ENCODE assay signal across 17 cellular contexts in the genomic region with DNA sequence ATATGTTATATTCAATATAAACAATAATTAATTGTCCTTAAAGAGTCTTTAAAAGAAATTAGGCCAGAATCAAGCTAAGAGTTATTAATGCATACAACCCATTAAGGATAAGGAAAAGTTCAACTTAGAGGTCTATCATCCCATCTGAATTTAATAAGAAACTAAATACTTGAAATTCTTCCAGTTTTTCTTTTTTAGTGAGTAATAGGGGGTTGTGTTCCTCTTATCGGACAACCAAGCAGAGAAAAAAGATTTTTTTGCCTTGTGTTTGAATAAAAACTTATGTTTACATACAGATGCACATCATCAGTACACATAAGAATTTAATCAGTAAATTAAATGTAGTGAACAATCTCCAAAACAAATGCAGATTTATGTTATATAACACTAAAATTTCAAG.
"Had no signal": no experiment of that assay in that cellular context is flagged by ENCODE, and none has a peak within 500 bp of the region (broad histone marks: within the 10 kb centered on the region; RNA-seq: fewer than 3 reads in every experiment).

No MANE protein-coding gene starts in this region.

- H3K27me3 ChIP-seq: brain microvascular endothelial cell, foreskin keratinocyte, right atrium auricular region, transverse colon had no signal

- H3K9me3 ChIP-seq: right atrium auricular region, transverse colon had no signal

- H3K4me3 ChIP-seq: right atrium auricular region, transverse colon had no signal

- DNase-seq: activated CD4-positive, alpha-beta T cell treated with anti-CD3 and anti-CD28 coated beads, Interleukin-2, amount 10 ng/mL, durations not matched to agents 7 days and 5 days; activated CD4-positive, CD25-positive, alpha-beta regulatory T cell; activated CD8-positive, alpha-beta memory T cell treated with anti-CD3 and anti-CD28 coated beads, Interleukin-2, amount 50 U/mL, for 48 hours; activated gamma-delta T cell; activated T-cell treated with anti-CD3 and anti-CD28 coated beads, Interleukin-2, amount 50 U/mL, for 72 hours; brain microvascular endothelial cell; effector memory CD8-positive, alpha-beta T cell; foreskin keratinocyte; glutamatergic neuron; kidney glomerular epithelial cell; mesendoderm; stimulated activated CD4-positive, alpha-beta T cell treated with anti-CD3 and anti-CD28 coated beads, Interleukin-2, amount 100 ng/mL, for 48 hours; stimulated activated naive CD4-positive, alpha-beta T cell treated with Interleukin-2 at 50 U/mL for 16 hours; SW 1271; transverse colon had no signal

- H3K27ac ChIP-seq: brain microvascular endothelial cell, epithelial cell of prostate, foreskin keratinocyte, right atrium auricular region had no signal

- ATAC-seq: activated T-cell treated with anti-CD3 and anti-CD28 coated beads, Interleukin-2, amount 50 U/mL, for 72 hours; effector memory CD8-positive, alpha-beta T cell; foreskin keratinocyte had no signal

- H3K36me3 ChIP-seq: brain microvascular endothelial cell, right atrium auricular region, transverse colon had no signal

- H3K4me1 ChIP-seq: right atrium auricular region had no signal
